ENCODE assay signal across 1 cellular context in the genomic region with DNA sequence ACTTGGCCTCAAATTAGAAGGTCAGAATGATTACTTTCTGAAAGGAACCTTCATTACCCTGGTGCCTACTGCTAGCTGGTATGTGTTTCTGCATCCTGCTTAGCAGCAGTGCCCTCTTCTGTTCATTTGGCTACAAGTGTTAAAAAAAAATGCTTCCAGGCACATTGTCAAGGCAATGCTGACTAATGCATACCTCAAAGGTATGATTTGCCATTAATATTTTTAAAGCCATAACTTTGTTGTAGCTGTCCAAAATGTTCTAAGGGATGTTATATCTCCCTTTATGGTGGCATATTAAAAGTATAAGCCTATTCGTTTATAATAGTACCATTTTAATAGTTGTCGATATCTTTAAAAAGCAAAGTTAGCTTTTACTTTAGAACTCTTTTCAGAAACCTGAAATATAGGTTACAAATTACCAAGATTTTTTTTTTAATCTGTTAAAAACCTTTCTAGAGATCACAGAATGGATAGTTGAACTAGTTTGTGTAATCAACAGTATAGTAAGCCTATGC.
TF ChIP-seq lines count a peak whose summit lies in the region.

No MANE protein-coding gene starts in this region.

TF ChIP-seq in HCT116, 20 proteins besides CTCF, POLR2A, EP300 and RAD21:
- TF ChIP-seq EGR1 (IDR thresholded peaks at IDR 0.05; ENCODE audit: low read depth) (no peak), JUND (IDR thresholded peaks at IDR 0.05) (no peak), CEBPB (IDR thresholded peaks at IDR 0.05; ENCODE audit: low read depth) (no peak)
- TF ChIP-seq, protein P1, sequence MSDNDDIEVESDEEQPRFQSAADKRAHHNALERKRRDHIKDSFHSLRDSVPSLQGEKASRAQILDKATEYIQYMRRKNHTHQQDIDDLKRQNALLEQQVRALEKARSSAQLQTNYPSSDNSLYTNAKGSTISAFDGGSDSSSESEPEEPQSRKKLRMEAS (IDR thresholded peaks at IDR 0.05) = no peak
